ENCODE assay signal across 9 cellular contexts in genomic region chr11:75667268-75667830, GRCh38. TPM values are rescaled to one million over a fixed set of nuclear protein-coding genes. Genes with fewer than 3 reads are reported as not detected.
DNase-seq lines count a peak whose midpoint lies in the region; ATAC-seq and TF ChIP-seq lines count a peak whose summit lies in the region.
"Had no signal": no experiment of that assay in that cellular context is flagged by ENCODE, and none has a peak within 500 bp of the region (broad histone marks: within the 10 kb centered on the region; RNA-seq: fewer than 3 reads in every experiment).

No MANE protein-coding gene starts in this region.

- peaks cover 74% of the 10 kb centered on the region for H3K27me3 Mint-ChIP-seq in activated T-helper 2 cell treated with anti-CD3 and anti-CD28 coated beads, Interferon-gamma antibody, Interleukin-2, Interleukin-4, amounts not matched to agents 10 μg/mL and 5 μg/mL and 100 μg/mL, durations not matched to agents 14 hours and 24 hours and 36 hours (ENCODE audit: low read depth)

- H3K4me1 Mint-ChIP-seq in activated T-helper 2 cell treated with anti-CD3 and anti-CD28 coated beads, Interferon-gamma antibody, Interleukin-2, Interleukin-4, amounts not matched to agents 10 μg/mL and 5 μg/mL and 100 μg/mL, durations not matched to agents 14 hours and 24 hours and 36 hours (ENCODE audit: low read depth), result peaks cover 13% of the 10 kb centered on the region

- H3K36me3 ChIP-seq in heart left ventricle, result no peaks in the 10 kb centered on the region
- no peaks in the 10 kb centered on the region for H3K36me3 ChIP-seq in prostate gland

- TF ChIP-seq POLR2A in heart left ventricle (IDR thresholded peaks at IDR 0.05) (no peak), prostate gland (IDR thresholded peaks at IDR 0.05) (no peak)

- WGBS in heart left ventricle, 4 donors, result 1 to 4% (median 3%) methylated on average over 15 to 63 of the region's 63 CpGs
- 3% methylated on average over 33 of the region's 63 CpGs for WGBS in prostate gland

- H3K4me1 ChIP-seq in heart left ventricle (peaks cover 3 to 24% (median 12%) of the 10 kb centered on the region in 12 donors), prostate gland (replicated peaks) (no peaks in the 10 kb centered on the region)

- H3K4me3 Mint-ChIP-seq in activated T-helper 2 cell treated with anti-CD3 and anti-CD28 coated beads, Interferon-gamma antibody, Interleukin-2, Interleukin-4, amounts not matched to agents 10 μg/mL and 5 μg/mL and 100 μg/mL, durations not matched to agents 14 hours and 24 hours and 36 hours (ENCODE audit: low read depth), result peak overlapping the region; percentile 67

- intact Hi-C loops in activated T-helper 2 cell treated with anti-CD3 and anti-CD28 coated beads, Interferon-gamma antibody, Interleukin-2, Interleukin-4, amounts not matched to agents 10 μg/mL and 5 μg/mL and 100 μg/mL, durations not matched to agents 14 hours and 24 hours and 36 hours (cut with micrococcal nuclease), result no loop called here
- intact Hi-C loops in heart left ventricle (cut with DNase I), result loop anchor here in 2 of 10 donors (5.0 kb wide), 2 partner anchors 75 to 120 kb away; no protein-coding TSS in a partner anchor
- intact Hi-C loops in prostate gland (cut with DNase I), result loop anchor here (10.0 kb wide), 1 partner anchor 83 kb away; no protein-coding TSS in a partner anchor

- peak; percentile 48 to 79 (median 76) for ATAC-seq in heart left ventricle
- ATAC-seq in HG03457 (IDR thresholded peaks at IDR 0.05; ENCODE audit: unreplicated experiment), result no peak

- H3K4me3 ChIP-seq in heart left ventricle (peak overlapping the region; percentile 41 to 82 (median 65)), prostate gland (peak overlapping the region; percentile 49 to 54)

- H3K9me3 Mint-ChIP-seq in activated T-helper 2 cell treated with anti-CD3 and anti-CD28 coated beads, Interferon-gamma antibody, Interleukin-2, Interleukin-4, amounts not matched to agents 10 μg/mL and 5 μg/mL and 100 μg/mL, durations not matched to agents 14 hours and 24 hours and 36 hours, result no peaks in the 10 kb centered on the region

- H3K27ac ChIP-seq in heart left ventricle, result peak overlapping the region in 9 of 12 donors; percentile 19 to 76 (median 55)
- H3K27ac ChIP-seq in prostate gland, result peak overlapping the region; percentile 70

- H3K27me3 ChIP-seq in heart left ventricle (peaks cover 0 to 65% (median 3%) of the 10 kb centered on the region in 9 donors), prostate gland (replicated peaks; ENCODE audit: insufficient read depth) (no peaks in the 10 kb centered on the region)

- TF ChIP-seq CTCF in heart left ventricle (IDR thresholded peaks at IDR 0.05) (peak in 2 of 12 donors; percentile 12 to 16), prostate gland (IDR thresholded peaks at IDR 0.05) (peak in 2 of 4 experiments; percentile 5 to 22)

- peak; percentile 57 for DNase-seq in DMS53 treated with DMSO at 0.1 percent for 48 hours (lab: John Stamatoyannopoulos, UW; ENCODE audit: unreplicated experiment)
- DNase-seq in HuH-7 (ENCODE audit: low spot score), result peak; percentile 43
- no peak for DNase-seq in activated T-helper 2 cell treated with anti-CD3 and anti-CD28 coated beads, Interferon-gamma antibody, Interleukin-2, Interleukin-4, amounts not matched to agents 10 μg/mL and 5 μg/mL and 100 μg/mL, durations not matched to agents 14 hours and 24 hours and 36 hours (ENCODE audit: low spot score)
- DNase-seq in heart left ventricle, result peak in 4 of 5 donors; percentile 33 to 49 (median 41)
- peak; percentile 20 for DNase-seq in prostate gland (ENCODE audit: low spot score)
- no peak for DNase-seq in amniotic stem cell (lab: John Stamatoyannopoulos, UW)
- DNase-seq in Kasumi-1 (lab: John Stamatoyannopoulos, UW), result no peak

- H3K27ac Mint-ChIP-seq in activated T-helper 2 cell treated with anti-CD3 and anti-CD28 coated beads, Interferon-gamma antibody, Interleukin-2, Interleukin-4, amounts not matched to agents 10 μg/mL and 5 μg/mL and 100 μg/mL, durations not matched to agents 14 hours and 24 hours and 36 hours, result no peak overlapping the region

- H3K9me3 ChIP-seq in heart left ventricle (no peaks in the 10 kb centered on the region), prostate gland (no peaks in the 10 kb centered on the region)

- no peaks in the 10 kb centered on the region for H3K36me3 Mint-ChIP-seq in activated T-helper 2 cell treated with anti-CD3 and anti-CD28 coated beads, Interferon-gamma antibody, Interleukin-2, Interleukin-4, amounts not matched to agents 10 μg/mL and 5 μg/mL and 100 μg/mL, durations not matched to agents 14 hours and 24 hours and 36 hours (ENCODE audit: low read depth)

RNA-seq across cellular contexts. Expression of gene MAP6, which starts 1.5 kb away (rescaled TPM):
- total RNA-seq in activated T-helper 2 cell treated with anti-CD3 and anti-CD28 coated beads, Interferon-gamma antibody, Interleukin-2, Interleukin-4, amounts not matched to agents 10 μg/mL and 5 μg/mL and 100 μg/mL, durations not matched to agents 14 hours and 24 hours and 36 hours, result 0.23 TPM in 1 of 2 replicates, not detected in the other
- 10 to 100 TPM in 1 of 9 donors, 1 to 10 TPM in 8; 3.0 to 10.0 (median 5.4) TPM for total RNA-seq in heart left ventricle
- polyA plus RNA-seq in heart left ventricle, result 1 to 10 TPM in 1 of 2 donors, under 1 TPM in 1; 0.98 to 2.0 TPM
- 10 to 100 TPM; 15.8 to 21.5 TPM for total RNA-seq in prostate gland

RNA-seq across cellular contexts. Expression of gene MOGAT2, which starts 50.3 kb away (rescaled TPM):
- total RNA-seq in activated T-helper 2 cell treated with anti-CD3 and anti-CD28 coated beads, Interferon-gamma antibody, Interleukin-2, Interleukin-4, amounts not matched to agents 10 μg/mL and 5 μg/mL and 100 μg/mL, durations not matched to agents 14 hours and 24 hours and 36 hours, result not detected in 2 replicates
- total RNA-seq in heart left ventricle (under 1 TPM in 3 of 9 donors, not detected in 6; 0.20 to 0.27 (median 0.25) TPM), prostate gland (1 to 10 TPM in 1 of 2 donors, under 1 TPM in 1; 0.62 to 4.1 TPM)
- polyA plus RNA-seq in heart left ventricle, result under 1 TPM in 1 of 2 donors, not detected in 1; 0.04 TPM
- total RNA-seq: pulmonary artery endothelial cell had no signal

Comparison
In these comparisons a context has a peak if more than half of its experiments do, and no peak if none do; other contexts are left out.
1. DNase-seq: peak in DMS53 treated with DMSO at 0.1 percent for 48 hours (single experiment), HuH-7 (single experiment), heart left ventricle (4 of 5) and prostate gland (single experiment); none in activated T-helper 2 cell treated with anti-CD3 and anti-CD28 coated beads, Interferon-gamma antibody, Interleukin-2, Interleukin-4, amounts not matched to agents 10 μg/mL and 5 μg/mL and 100 μg/mL, durations not matched to agents 14 hours and 24 hours and 36 hours (single experiment), amniotic stem cell (single experiment) and Kasumi-1 (0 of 2).